ENCODE assay signal across 1 cellular context in the genomic region with DNA sequence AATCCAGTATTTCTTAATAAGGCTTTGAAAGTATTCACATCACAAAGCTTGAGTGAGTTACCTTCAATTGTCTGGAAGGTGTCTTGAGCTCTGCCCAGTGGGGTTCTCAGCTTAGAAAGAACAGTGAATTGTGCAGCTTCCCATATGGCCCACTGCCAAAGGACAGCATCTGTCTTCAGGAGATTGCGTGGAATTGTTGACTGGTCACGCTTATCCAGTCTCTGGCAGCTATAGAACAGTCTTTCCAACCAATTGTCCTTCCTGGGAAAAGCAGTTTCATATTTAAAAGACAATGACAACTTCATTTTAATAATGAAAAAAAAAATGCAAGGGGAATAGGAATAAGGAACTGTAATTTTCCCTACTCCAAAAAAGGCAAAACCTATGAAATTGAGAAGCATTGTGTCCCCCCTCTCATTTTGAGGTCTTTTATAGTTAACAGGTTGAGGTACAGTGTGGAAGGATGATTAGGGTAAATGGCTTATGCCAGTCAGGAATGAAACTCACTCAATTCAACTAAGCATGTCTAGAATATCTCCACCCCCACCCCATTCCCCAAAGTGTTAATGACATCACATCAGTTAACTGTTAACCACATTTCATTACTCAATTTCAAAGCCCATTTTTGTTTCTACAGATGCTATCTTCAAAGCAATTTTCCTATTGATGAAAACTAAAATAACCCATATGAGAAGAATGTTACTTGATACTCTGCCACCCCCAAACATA.
TF ChIP-seq lines count a peak whose summit lies in the region.
"Not testable (repeated sequence)": the region's sequence is repeated elsewhere in the genome, so short reads cannot be mapped to it uniquely, and the experiment has no call there.

No MANE protein-coding gene starts in this region.

TF ChIP-seq in K562, 482 proteins besides CTCF, POLR2A, EP300 and RAD21 (continued from another document):
- peak; percentile 16; the same call in 1 of the 2 replicates for TF ChIP-seq BHLHE40 (IDR thresholded peaks at IDR 0.05; ENCODE audit: low read length)
- TF ChIP-seq NFIC (IDR thresholded peaks at IDR 0.05): peak; percentile 77
- not testable (repeated sequence) for TF ChIP-seq ATF1 (CRISPR knock-in tag; IDR thresholded peaks at IDR 0.05); TEAD4 (CRISPR knock-in tag; IDR thresholded peaks at IDR 0.05; ENCODE audit: borderline replicate concordance)
- TF ChIP-seq ATF1 (tag; IDR thresholded peaks at IDR 0.05): 0 out of 2 replicates have a peak, but pooled peaks have one; percentile 23
- peak; percentile 60 for TF ChIP-seq TAL1 (IDR thresholded peaks at IDR 0.05)
- peak; percentile 29; the same call in 1 of the 2 replicates for TF ChIP-seq FOSL1 (tag; conservative IDR thresholded peaks at IDR 0.05)
- 0 out of 2 replicates have a peak, but pooled peaks have one; percentile 23 for TF ChIP-seq TEAD4 (IDR thresholded peaks at IDR 0.05; ENCODE audit: low read length)
- TF ChIP-seq ATF7 (IDR thresholded peaks at IDR 0.05): peak; percentile 47; the same call in 1 of the 2 replicates
- TF ChIP-seq CBFA2T3 (IDR thresholded peaks at IDR 0.05): peak; percentile 28; the same call in 1 of the 2 replicates
- peak; percentile 88 for TF ChIP-seq SOX6 (IDR thresholded peaks at IDR 0.05)
- TF ChIP-seq VEZF1 (CRISPR knock-in tag; IDR thresholded peaks at IDR 0.05): peak; percentile 63
